5 cellular contexts compared by ENCODE assay signal in genomic region chrX:149781727-149782126, GRCh38. TPM values are rescaled to one million over a fixed set of nuclear protein-coding genes. Genes with fewer than 3 reads are reported as not detected.
"Had no signal": no experiment of that assay in that cellular context is flagged by ENCODE, and none has a peak within 500 bp of the region (broad histone marks: within the 10 kb centered on the region; RNA-seq: fewer than 3 reads in every experiment).

MAGEA9 (plus strand) TSS chrX:149781930; CDS start chrX:149786211, 4,281 bp downstream.

RNA-seq across cellular contexts. Expression of gene MAGEA9, which starts in this region (rescaled TPM):
- total RNA-seq: HT-29, HT1080, IMR-90 had no signal
- polyA plus RNA-seq: HepG2, IgD-negative memory B cell, IMR-90 had no signal
